7 cellular contexts compared by ENCODE assay signal in the genomic region with DNA sequence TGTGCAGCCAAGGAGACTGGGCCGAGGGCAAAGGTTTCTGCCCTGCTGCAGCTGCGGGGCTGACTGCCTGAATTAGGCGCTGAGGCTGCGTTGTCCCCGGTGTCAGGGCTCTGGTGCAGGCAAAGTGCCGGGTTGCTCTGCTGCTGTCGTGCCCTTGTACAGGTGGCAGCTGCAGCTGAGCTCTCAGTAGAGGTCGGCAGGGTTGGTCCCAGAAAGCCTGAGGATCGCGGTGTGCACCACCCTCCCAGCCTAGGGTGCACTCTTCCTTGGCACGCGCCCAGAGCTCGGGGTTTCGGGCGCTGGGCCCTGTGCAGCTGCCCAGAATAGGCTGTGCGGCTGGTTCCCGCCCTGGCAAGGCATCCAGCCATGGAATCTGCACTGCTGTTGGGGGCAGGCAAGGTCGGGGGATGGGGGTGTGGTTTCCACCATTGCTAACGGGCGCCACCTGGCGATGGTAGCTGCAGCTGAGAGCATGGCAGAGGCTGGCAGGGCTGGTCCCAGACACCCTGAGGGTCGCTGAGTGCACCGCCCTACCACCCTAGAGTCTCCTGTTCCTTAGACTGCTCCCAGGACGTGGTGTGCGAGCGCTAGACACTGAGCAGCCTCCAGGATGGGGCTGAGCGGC.
A peak's percentile ranks its signal among the peaks of the same experiment; 100 is the strongest.
DNase-seq lines count a peak whose midpoint lies in the region; ATAC-seq, FAIRE-seq and TF ChIP-seq lines count a peak whose summit lies in the region.
"Not testable (repeated sequence)": the region's sequence is repeated elsewhere in the genome, so short reads cannot be mapped to it uniquely, and the experiment has no call there.

No MANE protein-coding gene starts in this region.

- not testable (repeated sequence) for H3K4me2 ChIP-seq in DND-41 (ENCODE audit: insufficient read depth, low read length); HepG2 (ENCODE audit: low read depth, low read length)

- not testable (repeated sequence) for H3K27me3 ChIP-seq in DND-41 (ENCODE audit: insufficient read depth, low read length, poor library complexity); body of pancreas; heart left ventricle; HepG2 (ENCODE audit: control insufficient read depth in 1 of 2, insufficient read depth in 2 of 2, low read length in 2 of 2); pancreas

- TF ChIP-seq CTCF in DND-41 (IDR thresholded peaks at IDR 0.05; ENCODE audit: borderline replicate concordance, extremely low read depth, low read length, poor library complexity, severe bottlenecking); body of pancreas (IDR thresholded peaks at IDR 0.05); heart left ventricle (IDR thresholded peaks at IDR 0.05); HepG2 (CRISPR knock-in tag; IDR thresholded peaks at IDR 0.05); pancreas (IDR thresholded peaks at IDR 0.05): not testable (repeated sequence)

- POLR2A ChIA-PET in HepG2 (lab: Yijun Ruan, JAX): not testable (repeated sequence)

- H3K9me3 ChIP-seq in DND-41 (ENCODE audit: insufficient read depth, low read length, severe bottlenecking); body of pancreas; heart left ventricle; HepG2 (ENCODE audit: low read length); pancreas: not testable (repeated sequence)

- not testable (repeated sequence) for H2AFZ ChIP-seq in DND-41 (ENCODE audit: low read depth, low read length); HepG2 (ENCODE audit: low read length)

- H3K27ac ChIP-seq in DND-41 (ENCODE audit: low read length); body of pancreas; heart left ventricle; HepG2 (ENCODE audit: extremely low read length, insufficient read depth, low read length); pancreas: not testable (repeated sequence)

- not testable (repeated sequence) for H3K4me1 ChIP-seq in DND-41 (ENCODE audit: insufficient read depth, low read length); body of pancreas; heart left ventricle; HepG2 (ENCODE audit: insufficient read depth, low read length); pancreas

- not testable (repeated sequence) for FAIRE-seq in HepG2 (lab: Jason Lieb, UNC); pancreas (lab: Jason Lieb, UNC)

- not testable (repeated sequence) for BruUV-seq in HepG2 (replicated peaks; lab: Mats Ljungman, UMichigan)

- not testable (repeated sequence) for DNase-seq in DND-41; body of pancreas; heart left ventricle; HepG2 (ENCODE audit: low spot score); pancreas

- H3K36me3 ChIP-seq in DND-41 (ENCODE audit: insufficient read depth, low read length); body of pancreas (replicated peaks in 1 of 2; ENCODE audit: insufficient read depth in 1 of 2, low read depth in 2 of 2); heart left ventricle; HepG2 (replicated peaks in 1 of 2; ENCODE audit: control insufficient read depth in 1 of 2, insufficient read depth in 2 of 2, low read length in 2 of 2); pancreas: not testable (repeated sequence)

- not testable (repeated sequence) for TF ChIP-seq POLR2A in body of pancreas (IDR thresholded peaks at IDR 0.05); heart left ventricle (IDR thresholded peaks at IDR 0.05); HepG2 (IDR thresholded peaks at IDR 0.05; ENCODE audit: insufficient read depth in 1 of 2, low read depth in 2 of 2, low read length in 2 of 2)

- in situ Hi-C loops in HepG2 (cut with HindIII; ENCODE audit: extremely low pct_ligation_motif_present, low pct_unique_long_range_greater_than_20kb): not testable (repeated sequence)

- ATAC-seq in DND-41 (ENCODE audit: insufficient read depth, low read depth) (peak; percentile 95), HG03175 (IDR thresholded peaks at IDR 0.05; ENCODE audit: unreplicated experiment) (peak; percentile 61), SK-N-SH treated with all-trans-retinoic acid at 6 μM for 48 hours (peak; percentile 97), body of pancreas (peak; percentile 45), heart left ventricle (peak; percentile 26 to 68 (median 56)), HepG2 (peak; percentile 96), pancreas (peak; percentile 81 to 98 (median 92))

- intact Hi-C loops in body of pancreas (cut with DNase I); heart left ventricle (cut with DNase I); HepG2 (cut with micrococcal nuclease; ENCODE audit: unreplicated experiment); pancreas (cut with DNase I): not testable (repeated sequence)

- H3K4me3 ChIP-seq in DND-41 (ENCODE audit: low read depth in 1 of 2, low read length in 2 of 2); body of pancreas; heart left ventricle; HepG2 (replicated peaks in 1 of 3; ENCODE audit: insufficient read depth in 1 of 3, low read depth in 2 of 3, low read length in 3 of 3); pancreas: not testable (repeated sequence)

- H3K9ac ChIP-seq in DND-41 (ENCODE audit: low read depth, low read length); HepG2 (ENCODE audit: insufficient read depth, low read depth, low read length): not testable (repeated sequence)

- not testable (repeated sequence) for H4K20me1 ChIP-seq in DND-41 (ENCODE audit: insufficient read depth, low read length); HepG2 (ENCODE audit: insufficient read depth, low read length)

- TF ChIP-seq RAD21 in HepG2 (CRISPR knock-in tag; IDR thresholded peaks at IDR 0.05): not testable (repeated sequence)

- not testable (repeated sequence) for TF ChIP-seq EP300 in HepG2 (IDR thresholded peaks at IDR 0.05; ENCODE audit: low read depth in 2 of 2, low read length in 2 of 2); HepG2 (CRISPR knock-in tag; IDR thresholded peaks at IDR 0.05; ENCODE audit: borderline replicate concordance)

- WGBS in body of pancreas, 2 donors: no CpG with 5 or more reads among the region's 27 CpGs
- no CpG with 5 or more reads among the region's 27 CpGs for WGBS in heart left ventricle, 4 donors
- no CpG with 5 or more reads among the region's 27 CpGs for WGBS in HepG2 (ENCODE audit: low lambda C conversion rate)
- no CpG with 5 or more reads among the region's 27 CpGs for WGBS in pancreas, 2 donors

- H3K79me2 ChIP-seq in DND-41 (ENCODE audit: insufficient read depth, low read length); HepG2 (ENCODE audit: insufficient read depth, low read length): not testable (repeated sequence)

- CTCF ChIA-PET in HepG2 (lab: Yijun Ruan, JAX; ENCODE audit: low intra/inter-chr PET ratio, low total read pairs): not testable (repeated sequence)

Comparison
In these comparisons a context has a peak if more than half of its experiments do, and no peak if none do; other contexts are left out.
1. ATAC-seq: peak in every context shown above with its lines; median percentile 97 in SK-N-SH treated with all-trans-retinoic acid at 6 μM for 48 hours; 96 in HepG2; 95 in DND-41; 92 in pancreas; 61 in HG03175; 56 in heart left ventricle; 45 in body of pancreas.